In the genomic region with DNA sequence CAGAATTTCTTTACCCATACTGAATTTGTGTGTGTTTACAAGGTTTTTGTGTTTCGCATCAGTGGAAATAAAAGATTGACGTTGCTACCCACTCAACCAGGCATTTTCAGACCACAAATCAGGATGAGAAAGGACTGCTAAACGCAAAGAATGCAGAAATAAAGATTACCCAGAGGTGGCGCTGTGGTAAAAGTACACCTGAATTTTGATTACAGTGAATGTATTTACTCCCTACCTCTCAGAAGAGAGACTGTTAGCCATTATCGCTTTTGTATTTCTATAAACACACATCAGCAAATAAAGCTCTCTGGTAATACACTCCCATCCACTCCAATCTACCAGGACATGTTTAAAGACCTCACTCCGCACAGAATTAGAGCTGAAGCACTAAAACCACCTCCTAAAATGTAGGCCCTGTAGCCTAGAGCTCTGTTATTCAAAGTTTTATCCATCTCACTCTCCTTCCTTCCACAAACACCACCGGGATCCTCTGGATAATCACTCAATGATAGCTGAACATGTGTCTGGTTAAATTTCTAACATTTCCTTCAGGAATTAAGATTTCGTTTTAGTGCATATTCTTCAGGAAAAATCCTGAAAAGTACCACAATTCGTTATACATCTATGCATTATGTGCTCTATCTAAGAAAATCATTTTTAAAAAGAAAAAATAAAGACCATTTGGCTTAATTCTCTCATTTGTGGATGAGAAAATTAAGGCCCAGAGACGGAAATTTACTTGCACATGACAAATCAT, we compare ENCODE assay signal across 7 cellular contexts. TPM values are rescaled to one million over a fixed set of nuclear protein-coding genes. Genes with fewer than 3 reads are reported as not detected.
DNase-seq lines count a peak whose midpoint lies in the region; FAIRE-seq and TF ChIP-seq lines count a peak whose summit lies in the region.

No MANE protein-coding gene starts in this region.

- no peaks in the 10 kb centered on the region for H3K9me3 Mint-ChIP-seq in astrocyte (ENCODE audit: unreplicated experiment)

- H2AFZ ChIP-seq in OCI-LY1 (ENCODE audit: low read length) = no peak overlapping the region
- H2AFZ ChIP-seq in astrocyte (ENCODE audit: low read depth, low read length) = no peak overlapping the region

- no peak overlapping the region for H3K27ac ChIP-seq in OCI-LY1 (ENCODE audit: low read depth, low read length, poor library complexity, severe bottlenecking)
- H3K27ac ChIP-seq in astrocyte (ENCODE audit: low read depth, low read length) = no peak overlapping the region
- H3K27ac ChIP-seq in testis = no peak overlapping the region

- H3K4me1 ChIP-seq in OCI-LY1 (ENCODE audit: insufficient read depth, low read length, severe bottlenecking) (peaks cover 27% of the 10 kb centered on the region), astrocyte (ENCODE audit: insufficient read depth, low read length) (peaks cover 5% of the 10 kb centered on the region), testis (peaks cover 6% of the 10 kb centered on the region)

- DNase-seq in Daoy (ENCODE audit: low read depth) (peak; percentile 58), HT1080 (ENCODE audit: low read depth) (peak; percentile 45), astrocyte (ENCODE audit: low read depth) (peak; percentile 17), kidney epithelial cell (ENCODE audit: low read depth) (no peak), testis (peak; percentile 67), epidermal melanocyte (ENCODE audit: insufficient read length, low spot score) (no peak)

- no peaks in the 10 kb centered on the region for H3K27me3 Mint-ChIP-seq in astrocyte (ENCODE audit: low read depth, unreplicated experiment)

- WGBS in testis, 2 donors = 46 to 52% methylated on average over 10 of the region's 10 CpGs

- H4K20me1 ChIP-seq in OCI-LY1 (ENCODE audit: insufficient read depth, low read length) (no peaks in the 10 kb centered on the region), astrocyte (ENCODE audit: insufficient read depth, low read length) (no peaks in the 10 kb centered on the region)

- H3K79me2 ChIP-seq in OCI-LY1 (ENCODE audit: insufficient read depth, low read length) (no peaks in the 10 kb centered on the region), astrocyte (ENCODE audit: insufficient read depth, low read length) (peaks cover 19% of the 10 kb centered on the region)

- no peak overlapping the region for H3K4me2 ChIP-seq in OCI-LY1 (ENCODE audit: low read length)
- no peak overlapping the region for H3K4me2 ChIP-seq in astrocyte (ENCODE audit: low read length)

- no peak overlapping the region for H3K4me3 ChIP-seq in OCI-LY1 (ENCODE audit: low read depth, low read length, poor library complexity, severe bottlenecking)
- H3K4me3 ChIP-seq in astrocyte (ENCODE audit: insufficient read depth, low read depth, low read length) = no peak overlapping the region
- H3K4me3 ChIP-seq in kidney epithelial cell (ENCODE audit: low read depth, low read length) = no peak overlapping the region
- no peak overlapping the region for H3K4me3 ChIP-seq in testis

- no peak overlapping the region for H3K4me3 Mint-ChIP-seq in astrocyte (ENCODE audit: unreplicated experiment)

- no peaks in the 10 kb centered on the region for H3K36me3 Mint-ChIP-seq in astrocyte (ENCODE audit: low read depth, unreplicated experiment)

- H3K9me2 ChIP-seq in OCI-LY1 (ENCODE audit: low read depth, low read length) = no peaks in the 10 kb centered on the region

- intact Hi-C loops in testis (cut with DNase I; ENCODE audit: low total_unique reads) = loop anchor here (5.0 kb wide), 1 partner anchor 626 kb away; no protein-coding TSS in a partner anchor

- H3K36me3 ChIP-seq in OCI-LY1 (ENCODE audit: insufficient read depth, low read length) = no peaks in the 10 kb centered on the region
- H3K36me3 ChIP-seq in astrocyte (ENCODE audit: insufficient read depth, low read length) = no peaks in the 10 kb centered on the region
- no peaks in the 10 kb centered on the region for H3K36me3 ChIP-seq in kidney epithelial cell (ENCODE audit: control insufficient read depth, insufficient read depth, low read length)
- H3K36me3 ChIP-seq in testis (ENCODE audit: low read depth, missing control alignments) = no peaks in the 10 kb centered on the region

- H3K27me3 ChIP-seq in OCI-LY1 (ENCODE audit: insufficient read depth, low read length) (no peaks in the 10 kb centered on the region), astrocyte (ENCODE audit: insufficient read depth, low read length) (no peaks in the 10 kb centered on the region), kidney epithelial cell (ENCODE audit: control insufficient read depth, insufficient read depth, low read length) (no peaks in the 10 kb centered on the region), testis (no peaks in the 10 kb centered on the region)

- H3K27ac Mint-ChIP-seq in astrocyte (ENCODE audit: unreplicated experiment) = no peak overlapping the region

- 0 out of 2 replicates have a peak, but pooled peaks cover 3% of the 10 kb centered on the region for H3F3A ChIP-seq in OCI-LY1 (ENCODE audit: insufficient read depth, low read length)

- no peak for TF ChIP-seq POLR2A in testis (IDR thresholded peaks at IDR 0.05)

- peak; percentile 64 for FAIRE-seq in astrocyte (lab: Jason Lieb, UNC)

- TF ChIP-seq CTCF in OCI-LY1 (IDR thresholded peaks at IDR 0.05; ENCODE audit: low read length) (peak; percentile 83), astrocyte (IDR thresholded peaks at IDR 0.05; ENCODE audit: insufficient read depth, low read depth, low read length) (peak; percentile 82), kidney epithelial cell (IDR thresholded peaks at IDR 0.05; ENCODE audit: insufficient read depth, low read length, poor library complexity, severe bottlenecking) (peak; percentile 72), testis (IDR thresholded peaks at IDR 0.05) (peak; percentile 67 to 75 (median 73))

- H3K9ac ChIP-seq in OCI-LY1 (ENCODE audit: low read length) (no peak overlapping the region), astrocyte (ENCODE audit: low read length) (no peak overlapping the region)

- H3K4me1 Mint-ChIP-seq in astrocyte (ENCODE audit: low read depth, unreplicated experiment) = no peaks in the 10 kb centered on the region

- H3K9me3 ChIP-seq in OCI-LY1 (ENCODE audit: low read length) = no peaks in the 10 kb centered on the region
- no peaks in the 10 kb centered on the region for H3K9me3 ChIP-seq in astrocyte (ENCODE audit: insufficient read depth, low read depth, low read length)
- H3K9me3 ChIP-seq in testis = no peaks in the 10 kb centered on the region

RNA-seq across cellular contexts. Expression of a gene that starts 2.5 kb away (rescaled TPM):
- total RNA-seq in Daoy (2014; rRNA removed; shearing (Covaris generic)) = 48.4 and 49.8 TPM in 2 replicates
- 30.6 and 32.6 TPM in 2 replicates for total RNA-seq in HT1080 (2014; rRNA removed; shearing (Covaris generic))
- 67.2 and 69.6 TPM in 2 replicates for polyA plus RNA-seq in HT1080 (2015; cell fraction: cytosol; rRNA removed)
- polyA plus RNA-seq in HT1080 (2015; cell fraction: nucleus; rRNA removed) = 42.5 and 47.0 TPM in 2 replicates
- total RNA-seq in astrocyte = 42.9 and 44.5 TPM in 2 replicates
- total RNA-seq in kidney epithelial cell = 38.7 and 43.5 TPM in 2 replicates
- 10 to 100 TPM; 38.3 to 65.6 TPM for total RNA-seq in testis
- 76.6 TPM for polyA plus RNA-seq in testis (ENCODE audit: insufficient read depth, low read depth, low replicate concordance)

Comparison
In these comparisons a context has a peak if more than half of its experiments do, and no peak if none do; other contexts are left out.
1. DNase-seq: peak in Daoy (single experiment), HT1080 (single experiment), astrocyte (single experiment) and testis (single experiment); none in kidney epithelial cell (single experiment) and epidermal melanocyte (single experiment).
2. Peak in every context shown above with its lines, with median percentiles within 50 percentile points of each other: CTCF ChIP-seq.